ENCODE assay signal across 8 cellular contexts in genomic region chr10:24706479-24707118, GRCh38. TPM values are rescaled to one million over a fixed set of nuclear protein-coding genes. Genes with fewer than 3 reads are reported as not detected.
DNase-seq lines count a peak whose midpoint lies in the region; ATAC-seq and TF ChIP-seq lines count a peak whose summit lies in the region.

No MANE protein-coding gene starts in this region.

- H2BK15ac ChIP-seq in IMR-90 (ENCODE audit: low read depth, low read length): peak overlapping the region; percentile 71; the same call in 1 of the 3 replicates

- H3K23ac ChIP-seq in IMR-90 (ENCODE audit: low read depth, low read length): peak overlapping the region; percentile 41; the same call in 1 of the 2 replicates

- peak; percentile 72 for DNase-seq in A673 (ENCODE audit: low spot score)
- DNase-seq in GM04503 (ENCODE audit: low read depth): peak; percentile 74
- peak; percentile 98 for DNase-seq in IMR-90
- DNase-seq in activated T-cell treated with anti-CD3 and anti-CD28 coated beads for 48 hours (ENCODE audit: low read depth): peak; percentile 16
- peak in 2 of 3 donors; percentile 51 to 55 for DNase-seq in right cardiac atrium
- DNase-seq in aorta: peak in 1 of 2 donors; percentile 61

- no peak overlapping the region for H3K9ac ChIP-seq in IMR-90 (ENCODE audit: low read depth, low read length)

- no peak overlapping the region for H3K18ac ChIP-seq in IMR-90 (ENCODE audit: low read depth, low read length)

- no peaks in the 10 kb centered on the region for H3K27me3 ChIP-seq in A673 (replicated peaks; ENCODE audit: insufficient read depth, low read depth, low read length, poor library complexity)
- H3K27me3 ChIP-seq in IMR-90 (ENCODE audit: control insufficient read depth, insufficient read depth, low read length): no peaks in the 10 kb centered on the region
- H3K27me3 ChIP-seq in right cardiac atrium (ENCODE audit: control insufficient read depth, insufficient read depth): no peaks in the 10 kb centered on the region
- no peaks in the 10 kb centered on the region for H3K27me3 ChIP-seq in aorta (ENCODE audit: control insufficient read depth in 1 of 2, insufficient read depth in 2 of 2, low read length in 1 of 2)

- H3K4me1 ChIP-seq in A673 (ENCODE audit: insufficient read depth, low read length, poor library complexity, severe bottlenecking): peaks cover 23% of the 10 kb centered on the region
- peaks cover 14% of the 10 kb centered on the region for H3K4me1 ChIP-seq in IMR-90 (ENCODE audit: control insufficient read depth, insufficient read depth, low read length)
- peaks cover 6% of the 10 kb centered on the region for H3K4me1 ChIP-seq in right cardiac atrium (ENCODE audit: control insufficient read depth, insufficient read depth, low read length)
- H3K4me1 ChIP-seq in aorta (ENCODE audit: control insufficient read depth in 1 of 2, insufficient read depth in 2 of 2, low read length in 2 of 2): peaks cover 4 to 5% of the 10 kb centered on the region in 2 donors

- TF ChIP-seq RAD21 in IMR-90 (IDR thresholded peaks at IDR 0.05; ENCODE audit: low read length): peak; percentile 29; the same call in 1 of the 2 replicates

- peaks cover 16 to 70% of the 10 kb centered on the region in 2 experiments; a peak in 3 of 4 replicates for H3K79me1 ChIP-seq in IMR-90 (ENCODE audit: low read depth in 1 of 2, low read length in 2 of 2)

- H3K14ac ChIP-seq in IMR-90 (replicated peaks; ENCODE audit: low read depth, low read length): peak overlapping the region; percentile 75

- H3K9me1 ChIP-seq in IMR-90 (ENCODE audit: insufficient read depth, low read length): peaks cover 20% of the 10 kb centered on the region

- H3K9me3 ChIP-seq in A673 (ENCODE audit: low read depth, low read length, poor library complexity, severe bottlenecking) (no peaks in the 10 kb centered on the region), IMR-90 (ENCODE audit: control insufficient read depth, insufficient read depth, low read length) (no peaks in the 10 kb centered on the region), right cardiac atrium (ENCODE audit: control insufficient read depth, low read length) (no peaks in the 10 kb centered on the region), aorta (ENCODE audit: control insufficient read depth, low read length) (no peaks in the 10 kb centered on the region)

- peak overlapping the region; percentile 73 for H2AK5ac ChIP-seq in IMR-90 (ENCODE audit: low read depth, low read length)

- no peak overlapping the region for H2AK9ac ChIP-seq in IMR-90 (replicated peaks; ENCODE audit: low read depth, low read length, poor library complexity)

- no peak overlapping the region for H2AFZ ChIP-seq in IMR-90 (replicated peaks; ENCODE audit: low read length, poor library complexity)

- TF ChIP-seq POLR2A in IMR-90 (IDR thresholded peaks at IDR 0.05; ENCODE audit: low read depth, low read length): no peak

- dilution Hi-C loops in IMR-90 (cut with HindIII; ENCODE audit: low sequenced_read_pairs, unreplicated experiment): no loop called here

- 78% methylated on average over 2 of the region's 7 CpGs; no CpG with 5 or more reads in 1 of the 2 experiments for WGBS in IMR-90 (ENCODE audit: extremely low coverage in 2 of 2, insufficient read length in 1 of 2), 2 experiments
- WGBS in right cardiac atrium: 39% methylated on average over 7 of the region's 7 CpGs
- 18 to 25% methylated on average over 7 of the region's 7 CpGs for WGBS in aorta, 2 donors

- POLR2A ChIA-PET in A673 (lab: Charles Lee; ENCODE audit: low non-redundant PET): no interaction called here
- POLR2A ChIA-PET in IMR-90 (lab: Charles Lee; ENCODE audit: unreplicated experiment): no interaction called here

- in situ Hi-C loops in IMR-90 (cut with MboI; ENCODE audit: low sequenced_read_pairs): loop anchor here (25.0 kb wide), 1 partner anchor 256 kb away; the partner anchor contains the start of gene PRTFDC1

- H3K4me3 ChIP-seq in A673 (ENCODE audit: low read depth, low read length, poor library complexity, severe bottlenecking) (no peak overlapping the region), IMR-90 (ENCODE audit: insufficient read depth, low read depth, low read length) (no peak overlapping the region), right cardiac atrium (ENCODE audit: low read length) (no peak overlapping the region), aorta (ENCODE audit: low read length in 2 of 2) (no peak overlapping the region)

- no peak overlapping the region; a peak in 1 of 4 replicates for H4K8ac ChIP-seq in IMR-90 (ENCODE audit: low read depth in 2 of 2, low read length in 2 of 2)

- intact Hi-C loops in A673 (cut with micrococcal nuclease; ENCODE audit: unreplicated experiment) (no loop called here), IMR-90 (cut with micrococcal nuclease) (no loop called here), right cardiac atrium (cut with DNase I) (no loop called here), aorta (cut with DNase I) (no loop called here)

- H4K91ac ChIP-seq in IMR-90 (ENCODE audit: insufficient read depth, low read depth, low read length): no peak overlapping the region

- H3K27ac ChIP-seq in A673 (ENCODE audit: low read depth, low read length, poor library complexity, severe bottlenecking): no peak overlapping the region
- H3K27ac ChIP-seq in IMR-90 (ENCODE audit: insufficient read depth, low read length): peak overlapping the region; percentile 14; the same call in 1 of the 2 replicates
- no peak overlapping the region for H3K27ac ChIP-seq in right cardiac atrium (ENCODE audit: low read length)
- H3K27ac ChIP-seq in aorta (ENCODE audit: low read depth in 1 of 2, low read length in 2 of 2): no peak overlapping the region

- ATAC-seq in IMR-90 (ENCODE audit: low read depth) (peak; percentile 99), right cardiac atrium (peak; percentile 92 to 97), aorta (ENCODE audit: low FRiP score) (peak; percentile 73), HG03045 (IDR thresholded peaks at IDR 0.05; ENCODE audit: unreplicated experiment) (no peak), HG02763 (IDR thresholded peaks at IDR 0.05; ENCODE audit: unreplicated experiment) (no peak)

- peak overlapping the region; percentile 5; the same call in 1 of the 2 replicates for H3K4me2 ChIP-seq in IMR-90 (ENCODE audit: low read depth, low read length)

- no peak overlapping the region for H3K56ac ChIP-seq in IMR-90 (ENCODE audit: extremely low read depth, insufficient read depth, low read length)

- no peak overlapping the region; the same call in 1 of the 2 replicates for H2BK20ac ChIP-seq in IMR-90 (ENCODE audit: low read depth, low read length)

- peak overlapping the region; percentile 35 for H2BK120ac ChIP-seq in IMR-90 (ENCODE audit: low read depth, low read length)

- H4K20me1 ChIP-seq in IMR-90 (ENCODE audit: insufficient read depth, low read length): peaks cover 68% of the 10 kb centered on the region

- peak overlapping the region; percentile 64 for H3K4ac ChIP-seq in IMR-90 (ENCODE audit: low read depth, low read length)

- TF ChIP-seq CTCF in A673 (conservative IDR thresholded peaks at IDR 0.05; ENCODE audit: low read depth, low read length): no peak
- TF ChIP-seq CTCF in IMR-90 (conservative IDR thresholded peaks at IDR 0.05; ENCODE audit: low read depth, low read length): no peak

- peak overlapping the region; percentile 20 for H2BK5ac ChIP-seq in IMR-90 (ENCODE audit: low read depth, low read length, poor library complexity, severe bottlenecking)

- CTCF ChIA-PET in A673 (lab: Charles Lee) (no interaction called here), IMR-90 (lab: Yijun Ruan, JAX) (interaction anchor here (0.6 kb wide), 1 partner anchor 72 kb away, joined by 3 read pairs; no protein-coding TSS in a partner anchor)

- BruUV-seq in A673 (replicated peaks; lab: Mats Ljungman, UMichigan) (no TSS peak), IMR-90 (replicated peaks; lab: Mats Ljungman, UMichigan) (no TSS peak)

- H4K5ac ChIP-seq in IMR-90 (ENCODE audit: low read depth, low read length): no peak overlapping the region

- H3K36me3 ChIP-seq in A673 (ENCODE audit: insufficient read depth, low read length, poor library complexity, severe bottlenecking): no peaks in the 10 kb centered on the region
- no peaks in the 10 kb centered on the region for H3K36me3 ChIP-seq in IMR-90 (ENCODE audit: control insufficient read depth, insufficient read depth, low read length)
- no peaks in the 10 kb centered on the region for H3K36me3 ChIP-seq in aorta (ENCODE audit: control insufficient read depth in 1 of 2, insufficient read depth in 2 of 2, low read length in 1 of 2)

TF ChIP-seq in IMR-90, 13 proteins besides CTCF, POLR2A, EP300 and RAD21 (continues in another document):
- TF ChIP-seq CEBPB (IDR thresholded peaks at IDR 0.05; ENCODE audit: low read depth, low read length): peak; percentile 100
- TF ChIP-seq MXI1 (IDR thresholded peaks at IDR 0.05; ENCODE audit: borderline replicate concordance, low read depth, low read length): peak; percentile 50; the same call in 1 of the 2 replicates
- peak; percentile 80 for TF ChIP-seq FOS (IDR thresholded peaks at IDR 0.05; ENCODE audit: low read depth, low read length)
- 0 out of 2 replicates have a peak, but pooled peaks have one; percentile 15 for TF ChIP-seq SMC3 (IDR thresholded peaks at IDR 0.05; ENCODE audit: low read depth, low read length)
- no peak for TF ChIP-seq BHLHE40 (IDR thresholded peaks at IDR 0.05; ENCODE audit: low read depth, low read length)
- TF ChIP-seq USF2 (IDR thresholded peaks at IDR 0.05; ENCODE audit: low read depth, low read length): no peak

RNA-seq across cellular contexts. Expression of gene ARHGAP21, which starts 17.1 kb away (rescaled TPM):
- 68.6 and 76.5 TPM in 2 replicates for total RNA-seq in A673 (2021)
- 92.5 and 94.3 TPM in 2 replicates for total RNA-seq in IMR-90 (2012; rRNA removed)
- 43.3 and 44.9 TPM in 2 replicates for polyA plus RNA-seq in IMR-90 (2012; rRNA removed)
- polyA plus RNA-seq in IMR-90 (2012; cell fraction: cytosol; rRNA removed): 10.8 and 11.9 TPM in 2 replicates
- polyA plus RNA-seq in IMR-90 (2012; cell fraction: nucleus; rRNA removed; ENCODE audit: low replicate concordance): 27.8 and 127 TPM in 2 replicates
- 10 to 100 TPM; 53.4 to 72.0 (median 57.0) TPM for total RNA-seq in right cardiac atrium
- polyA plus RNA-seq in right cardiac atrium: 23.2 TPM
- 100 to 1,000 TPM in 1 of 2 donors, 10 to 100 TPM in 1; 93.8 to 140 TPM for total RNA-seq in aorta
- polyA plus RNA-seq in aorta: 10 to 100 TPM; 25.5 to 39.7 TPM

Comparison
In these comparisons a context has a peak if more than half of its experiments do, and no peak if none do; other contexts are left out.
1. ATAC-seq: peak in IMR-90 (single experiment), right cardiac atrium (2 of 2) and aorta (single experiment); none in HG03045 (single experiment) and HG02763 (single experiment).